ENCODE assay signal across 16 cellular contexts in the genomic region with DNA sequence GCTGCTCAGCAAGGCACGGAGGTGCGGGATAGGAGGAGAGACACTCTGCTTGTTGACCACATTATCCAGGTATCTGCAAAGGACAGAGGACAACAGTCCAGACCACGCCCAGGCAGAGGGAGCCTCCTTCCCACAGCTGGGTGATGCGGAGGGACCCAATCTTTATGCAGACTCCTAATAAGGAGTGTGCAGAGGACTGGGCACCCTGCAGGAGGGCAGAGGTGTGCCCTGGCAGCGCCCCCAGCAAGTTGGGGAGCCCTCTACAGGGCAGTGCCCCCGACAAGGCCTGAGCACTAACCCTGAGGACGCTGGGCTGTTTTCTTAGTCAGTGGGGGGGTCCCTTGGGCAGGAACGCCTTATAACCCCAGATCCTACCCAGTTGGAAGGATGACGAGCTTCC. TPM values are rescaled to one million over a fixed set of nuclear protein-coding genes. Genes with fewer than 3 reads are reported as not detected.
A peak's percentile ranks its signal among the peaks of the same experiment; 100 is the strongest.
DNase-seq lines count a peak whose midpoint lies in the region; ATAC-seq, FAIRE-seq and TF ChIP-seq lines count a peak whose summit lies in the region.
"Had no signal": no experiment of that assay in that cellular context is flagged by ENCODE, and none has a peak within 500 bp of the region (broad histone marks: within the 10 kb centered on the region; RNA-seq: fewer than 3 reads in every experiment).

No MANE protein-coding gene starts in this region.

- FAIRE-seq in K562 (lab: Jason Lieb, UNC), result no peak
- FAIRE-seq: A549, GM12892 had no signal

- no peak overlapping the region for H3K4me2 ChIP-seq in K562 (ENCODE audit: insufficient read depth, low read length)
- H3K4me2 ChIP-seq: A549, GM23338 had no signal

- no peak for TF ChIP-seq EP300 in K562 (IDR thresholded peaks at IDR 0.05; ENCODE audit: low read length)

- H3K9ac ChIP-seq in K562 (ENCODE audit: insufficient read depth in 1 of 2, low read depth in 2 of 2, low read length in 2 of 2), result no peak overlapping the region

- H3K27me3 ChIP-seq in heart right ventricle (no peaks in the 10 kb centered on the region), K562 (ENCODE audit: control insufficient read depth in 2 of 2, insufficient read depth in 2 of 2, low read length in 2 of 2) (no peaks in the 10 kb centered on the region)
- H3K27me3 ChIP-seq: BE2C had no signal

- BruUV-seq in K562 (replicated peaks; lab: Mats Ljungman, UMichigan), result no TSS peak

- POLR2A ChIA-PET in K562 (lab: Yijun Ruan, JAX), result interaction anchor here (0.8 kb wide), 1 partner anchor 8 kb away, joined by 5 read pairs; no protein-coding TSS in a partner anchor

- no peak for TF ChIP-seq RAD21 in K562 (CRISPR knock-in tag; conservative IDR thresholded peaks at IDR 0.05 in 1 of 2, IDR thresholded peaks at IDR 0.05 in 1 of 2)

- 91 to 92% methylated on average over 9 of the region's 9 CpGs for WGBS in heart right ventricle, 2 donors
- 79% methylated on average over 9 of the region's 9 CpGs for WGBS in K562 (ENCODE audit: insufficient coverage, low coverage, missing lambda C conversion rate)

- H3K9me3 ChIP-seq in heart right ventricle, result no peaks in the 10 kb centered on the region
- H3K9me3 ChIP-seq in K562 (replicated peaks; ENCODE audit: control insufficient read depth, insufficient read depth, low read depth, low read length), result no peaks in the 10 kb centered on the region
- H3K9me3 ChIP-seq: A549, BE2C had no signal

- no peaks in the 10 kb centered on the region; the same call in 1 of the 2 replicates for H4K20me1 ChIP-seq in K562 (replicated peaks; ENCODE audit: control insufficient read depth, insufficient read depth, low read length)

- no peak overlapping the region for H2AFZ ChIP-seq in K562 (ENCODE audit: low read depth, low read length)
- H2AFZ ChIP-seq: GM23338 had no signal

- no peaks in the 10 kb centered on the region for H3K79me2 ChIP-seq in K562 (ENCODE audit: control insufficient read depth, insufficient read depth, low read length)

- in situ Hi-C loops in K562 (cut with MboI), result no loop called here

- TF ChIP-seq CTCF in heart right ventricle (IDR thresholded peaks at IDR 0.05) (no peak), K562 (IDR thresholded peaks at IDR 0.05 in 2 of 3, conservative IDR thresholded peaks at IDR 0.05 in 1 of 3; ENCODE audit: insufficient read depth in 2 of 3, low read depth in 1 of 3, low read length in 3 of 3) (no peak)

- peak; percentile 10 for DNase-seq in left ventricle myocardium superior
- DNase-seq in heart right ventricle, result no peak
- DNase-seq in K562 (ENCODE audit: extremely low read depth in 1 of 4, low spot score in 3 of 4), result no peak
- DNase-seq in posterior vena cava (ENCODE audit: low spot score), result peak; percentile 52
- DNase-seq in stimulated activated naive CD4-positive, alpha-beta T cell (lab: John Stamatoyannopoulos, UW), result no peak
- DNase-seq in dermis blood vessel endothelial cell, result no peak
- DNase-seq: BE2C; CD8-positive, alpha-beta T cell; COR-L47; DND-41; GDM1; H9 had no signal

- CTCF ChIA-PET in K562 (lab: Yijun Ruan, JAX; ENCODE audit: low intra/inter-chr PET ratio), result no interaction called here

- intact Hi-C loops in left ventricle myocardium superior (cut with micrococcal nuclease), result no loop called here
- intact Hi-C loops in heart right ventricle (cut with DNase I), result loop anchor here in 1 of 10 donors (5.0 kb wide), 1 partner anchor 34 kb away; the partner anchor contains the start of gene TBC1D9B
- intact Hi-C loops in K562 (cut with micrococcal nuclease), result no loop called here
- intact Hi-C loops in posterior vena cava (cut with DNase I), result no loop called here

- H3K27ac ChIP-seq in heart right ventricle (no peak overlapping the region), K562 (ENCODE audit: extremely low read depth, low read depth, low read length) (no peak overlapping the region; the same call in 2 of the 3 replicates)
- H3K27ac ChIP-seq: A549 had no signal

- H3K36me3 ChIP-seq in heart right ventricle, result peaks cover 0 to 97% (median 40%) of the 10 kb centered on the region in 9 donors
- peaks cover 74% of the 10 kb centered on the region; the same call in 2 of the 3 replicates for H3K36me3 ChIP-seq in K562 (ENCODE audit: control insufficient read depth, insufficient read depth, low read length)

- H3K9me1 ChIP-seq in K562 (ENCODE audit: control insufficient read depth, insufficient read depth, low read length), result no peaks in the 10 kb centered on the region

- H3K4me1 ChIP-seq in heart right ventricle (peaks cover 0 to 11% (median 0%) of the 10 kb centered on the region in 9 donors), K562 (replicated peaks in 1 of 2; ENCODE audit: control insufficient read depth in 2 of 2, insufficient read depth in 2 of 2, low read length in 2 of 2) (peaks cover 0 to 17% of the 10 kb centered on the region in 2 experiments; a peak in 2 of 5 replicates)
- H3K4me1 ChIP-seq: A549, BE2C had no signal

- no peak for TF ChIP-seq POLR2A in K562 (conservative IDR thresholded peaks at IDR 0.05)

- no peak for ATAC-seq in left ventricle myocardium superior
- ATAC-seq in heart right ventricle, result no peak
- ATAC-seq in K562, result no peak
- ATAC-seq in HG02759 (IDR thresholded peaks at IDR 0.05; ENCODE audit: unreplicated experiment), result no peak
- ATAC-seq: A549; CD8-positive, alpha-beta T cell; GM23338 had no signal

- H3K4me3 ChIP-seq in heart right ventricle (no peak overlapping the region), K562 (no peak overlapping the region)
- H3K4me3 ChIP-seq: A549, GM23338 had no signal

RNA-seq across cellular contexts. Expression of gene MRNIP, which starts 14.6 kb away (rescaled TPM):
- 14.8 TPM for total RNA-seq in left ventricle myocardium superior
- total RNA-seq in heart right ventricle, result 10 to 100 TPM in 8 of 10 donors, 1 to 10 TPM in 2; 6.6 to 14.4 (median 12.7) TPM
- 10 to 100 TPM; 12.6 to 45.1 TPM for polyA plus RNA-seq in heart right ventricle
- total RNA-seq in K562 (2011; cell fraction: chromatin; rRNA removed; ENCODE audit: low replicate concordance), result 168 and 262 TPM in 2 replicates
- 113 and 114 TPM in 2 replicates for total RNA-seq in K562 (2011; cell fraction: nucleolus; rRNA removed)
- total RNA-seq in K562 (2011; cell fraction: nucleoplasm; rRNA removed), result 118 and 124 TPM in 2 replicates
- 16.8 and 22.7 TPM in 2 replicates for total RNA-seq in K562 (2014; rRNA removed)
- total RNA-seq in K562 (2014; rRNA removed; fragmentation: Illumina TruSeq; extraction: Trizol), result 7.2 and 9.7 TPM in 2 replicates
- total RNA-seq in K562 (2015; rRNA removed; fragmentation: Illumina TruSeq; extraction: Trizol), result 10.4 and 12.2 TPM in 2 replicates
- 18.4 and 20.7 TPM in 2 replicates for total RNA-seq in K562 (2021)
- 25.6 and 35.4 TPM in 2 replicates for polyA plus RNA-seq in K562 (2011; rRNA removed)
- polyA plus RNA-seq in K562 (2011; cell fraction: cytosol; rRNA removed), result 18.4 and 20.1 TPM in 2 replicates
- 148 and 191 TPM in 2 replicates for polyA plus RNA-seq in K562 (2011; cell fraction: nucleus; rRNA removed)
- 18.9 and 21.4 TPM in 2 replicates for polyA plus RNA-seq in K562 (2012)
- polyA plus RNA-seq in K562 (2014; fragmentation: Illumina TruSeq; extraction: Trizol), result 18.0 and 18.5 TPM in 2 replicates
- 1 to 10 TPM; 3.6 to 6.2 TPM for polyA plus RNA-seq in K562 (2014; fragmentation: Nextera tagmentation; extraction: Ambion mirVana)
- 39.0 and 42.7 TPM in 2 replicates for polyA plus RNA-seq in K562 (2014; rRNA removed)
- polyA minus RNA-seq in K562 (2011; rRNA and poly(A)+ RNA removed), result 8.8 and 10.6 TPM in 2 replicates
- 5.3 and 8.0 TPM in 2 replicates for polyA minus RNA-seq in K562 (2011; cell fraction: cytosol; rRNA and poly(A)+ RNA removed)
- 21.1 and 26.9 TPM in 2 replicates for polyA minus RNA-seq in K562 (2011; cell fraction: nucleus; rRNA and poly(A)+ RNA removed)
- total RNA-seq in posterior vena cava, result 10 to 100 TPM; 17.3 to 20.1 TPM
- 8.2 and 11.9 TPM in 2 replicates for total RNA-seq in dermis blood vessel endothelial cell

RNA-seq across cellular contexts. Expression of gene TBC1D9B, which starts 34.5 kb away (rescaled TPM):
- 37.1 TPM for total RNA-seq in left ventricle myocardium superior
- 10 to 100 TPM; 26.0 to 52.1 (median 33.7) TPM for total RNA-seq in heart right ventricle
- polyA plus RNA-seq in heart right ventricle, result 10 to 100 TPM; 31.0 to 31.4 TPM
- total RNA-seq in K562 (2011; cell fraction: chromatin; rRNA removed; ENCODE audit: low replicate concordance), result 150 and 367 TPM in 2 replicates
- total RNA-seq in K562 (2011; cell fraction: nucleolus; rRNA removed), result 181 and 203 TPM in 2 replicates
- total RNA-seq in K562 (2011; cell fraction: nucleoplasm; rRNA removed), result 151 and 162 TPM in 2 replicates
- 16.1 and 24.0 TPM in 2 replicates for total RNA-seq in K562 (2014; rRNA removed)
- 13.0 and 20.7 TPM in 2 replicates for total RNA-seq in K562 (2014; rRNA removed; fragmentation: Illumina TruSeq; extraction: Trizol)
- total RNA-seq in K562 (2015; rRNA removed; fragmentation: Illumina TruSeq; extraction: Trizol), result 35.8 and 36.6 TPM in 2 replicates
- total RNA-seq in K562 (2021), result 54.3 and 59.1 TPM in 2 replicates
- polyA plus RNA-seq in K562 (2011; rRNA removed), result 33.5 and 46.0 TPM in 2 replicates
- 29.6 and 41.6 TPM in 2 replicates for polyA plus RNA-seq in K562 (2011; cell fraction: cytosol; rRNA removed)
- polyA plus RNA-seq in K562 (2011; cell fraction: nucleus; rRNA removed), result 213 and 357 TPM in 2 replicates
- 42.8 and 54.1 TPM in 2 replicates for polyA plus RNA-seq in K562 (2012)
- 33.7 and 37.5 TPM in 2 replicates for polyA plus RNA-seq in K562 (2014; fragmentation: Illumina TruSeq; extraction: Trizol)
- 1 to 10 TPM; 2.9 to 4.2 TPM for polyA plus RNA-seq in K562 (2014; fragmentation: Nextera tagmentation; extraction: Ambion mirVana)
- polyA plus RNA-seq in K562 (2014; rRNA removed), result 43.7 and 51.0 TPM in 2 replicates
- 31.3 and 37.5 TPM in 2 replicates for polyA minus RNA-seq in K562 (2011; rRNA and poly(A)+ RNA removed)
- polyA minus RNA-seq in K562 (2011; cell fraction: cytosol; rRNA and poly(A)+ RNA removed), result 31.0 and 44.1 TPM in 2 replicates
- 77.8 and 93.6 TPM in 2 replicates for polyA minus RNA-seq in K562 (2011; cell fraction: nucleus; rRNA and poly(A)+ RNA removed)
- total RNA-seq in posterior vena cava, result 10 to 100 TPM; 85.0 to 90.5 TPM
- 64.2 and 97.8 TPM in 2 replicates for total RNA-seq in dermis blood vessel endothelial cell

RNA-seq across cellular contexts. Expression of gene SQSTM1, which starts 52.5 kb away (rescaled TPM):
- 434 TPM for total RNA-seq in left ventricle myocardium superior
- total RNA-seq in heart right ventricle, result 100 to 1,000 TPM; 341 to 466 (median 391) TPM
- 100 to 1,000 TPM; 131 to 210 TPM for polyA plus RNA-seq in heart right ventricle
- total RNA-seq in K562 (2011; cell fraction: chromatin; rRNA removed; ENCODE audit: low replicate concordance), result 89.8 and 300 TPM in 2 replicates
- 389 and 414 TPM in 2 replicates for total RNA-seq in K562 (2011; cell fraction: nucleolus; rRNA removed)
- 172 and 183 TPM in 2 replicates for total RNA-seq in K562 (2011; cell fraction: nucleoplasm; rRNA removed)
- 148 and 236 TPM in 2 replicates for total RNA-seq in K562 (2014; rRNA removed)
- 32.0 and 37.6 TPM in 2 replicates for total RNA-seq in K562 (2014; rRNA removed; fragmentation: Illumina TruSeq; extraction: Trizol)
- 107 and 109 TPM in 2 replicates for total RNA-seq in K562 (2015; rRNA removed; fragmentation: Illumina TruSeq; extraction: Trizol)
- 148 and 151 TPM in 2 replicates for total RNA-seq in K562 (2021)
- 44.8 and 45.2 TPM in 2 replicates for polyA plus RNA-seq in K562 (2011; rRNA removed)
- polyA plus RNA-seq in K562 (2011; cell fraction: cytosol; rRNA removed), result 47.2 and 77.9 TPM in 2 replicates
- 132 and 257 TPM in 2 replicates for polyA plus RNA-seq in K562 (2011; cell fraction: nucleus; rRNA removed)
- polyA plus RNA-seq in K562 (2012), result 159 and 567 TPM in 2 replicates
- polyA plus RNA-seq in K562 (2014; fragmentation: Illumina TruSeq; extraction: Trizol), result 75.0 and 79.8 TPM in 2 replicates
- polyA plus RNA-seq in K562 (2014; fragmentation: Nextera tagmentation; extraction: Ambion mirVana), result 1 to 10 TPM; 5.6 to 8.2 TPM
- 64.0 and 70.7 TPM in 2 replicates for polyA plus RNA-seq in K562 (2014; rRNA removed)
- polyA minus RNA-seq in K562 (2011; rRNA and poly(A)+ RNA removed), result 25.0 and 34.0 TPM in 2 replicates
- polyA minus RNA-seq in K562 (2011; cell fraction: cytosol; rRNA and poly(A)+ RNA removed), result 82.1 and 107 TPM in 2 replicates
- 184 and 191 TPM in 2 replicates for polyA minus RNA-seq in K562 (2011; cell fraction: nucleus; rRNA and poly(A)+ RNA removed)
- 100 to 1,000 TPM; 245 to 333 TPM for total RNA-seq in posterior vena cava
- total RNA-seq in dermis blood vessel endothelial cell, result 644 and 1,006 TPM in 2 replicates

Comparison
In these comparisons a context has a peak if more than half of its experiments do, and no peak if none do; other contexts are left out.
1. DNase-seq: peak in left ventricle myocardium superior (single experiment) and posterior vena cava (single experiment); none in heart right ventricle (0 of 2), K562 (0 of 4), stimulated activated naive CD4-positive, alpha-beta T cell (0 of 6) and dermis blood vessel endothelial cell (single experiment).